Comparison of ENCODE assay signal across 7 cellular contexts in the genomic region with DNA sequence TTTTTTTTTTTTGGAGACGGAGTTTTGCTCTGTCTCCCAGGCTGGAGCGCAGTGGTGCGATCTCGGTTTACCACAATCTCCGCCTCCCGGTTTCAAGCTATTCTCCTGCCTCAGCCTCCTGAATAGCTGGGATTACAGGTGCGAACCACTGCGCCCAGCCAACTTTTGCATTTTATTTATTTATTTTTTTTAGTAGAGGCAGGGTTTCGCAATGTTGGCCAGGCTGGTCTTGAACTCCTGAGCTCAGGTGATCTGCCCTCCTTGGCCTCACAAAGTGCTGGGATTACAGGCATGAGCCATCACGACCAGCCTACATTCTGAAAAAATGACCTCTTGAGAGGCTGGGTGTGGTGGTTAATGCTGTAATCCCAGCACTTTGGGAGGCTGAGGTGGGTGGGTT.
DNase-seq lines count a peak whose midpoint lies in the region; ATAC-seq and TF ChIP-seq lines count a peak whose summit lies in the region.
"Not testable (repeated sequence)": the region's sequence is repeated elsewhere in the genome, so short reads cannot be mapped to it uniquely, and the experiment has no call there.

No MANE protein-coding gene starts in this region.

- not testable (repeated sequence) for H3K27me3 ChIP-seq in esophagus squamous epithelium; mesenchymal stem cell (ENCODE audit: control insufficient read depth in 1 of 2, insufficient read depth in 1 of 2, low read length in 2 of 2); sigmoid colon; thoracic aorta (replicated peaks; ENCODE audit: insufficient read depth); uterus

- not testable (repeated sequence) for TF ChIP-seq POLR2A in esophagus squamous epithelium (IDR thresholded peaks at IDR 0.05); sigmoid colon (IDR thresholded peaks at IDR 0.05); uterus (IDR thresholded peaks at IDR 0.05)

- H2BK12ac ChIP-seq in mesenchymal stem cell (ENCODE audit: low read length in 2 of 2), result not testable (repeated sequence)

- not testable (repeated sequence) for TF ChIP-seq EP300 in sigmoid colon (IDR thresholded peaks at IDR 0.05)

- H2BK15ac ChIP-seq in mesenchymal stem cell (ENCODE audit: low read depth, poor library complexity, severe bottlenecking), result not testable (repeated sequence)

- DNase-seq in esophagus squamous epithelium (lab: John Stamatoyannopoulos, UW); left ventricle myocardium superior; mesenchymal stem cell; sigmoid colon; thoracic aorta (ENCODE audit: low spot score); uterus: not testable (repeated sequence)

- H2AFZ ChIP-seq in mesenchymal stem cell (ENCODE audit: low read depth, low read length), result not testable (repeated sequence)

- H3K36me3 ChIP-seq in esophagus squamous epithelium; mesenchymal stem cell (ENCODE audit: control insufficient read depth in 1 of 2, insufficient read depth in 2 of 2, low read depth in 1 of 2, low read length in 2 of 2); sigmoid colon; thoracic aorta; uterus: not testable (repeated sequence)

- not testable (repeated sequence) for H4K8ac ChIP-seq in mesenchymal stem cell (ENCODE audit: low read length)

- TF ChIP-seq CTCF in VCaP (conservative IDR thresholded peaks at IDR 0.05); esophagus squamous epithelium (IDR thresholded peaks at IDR 0.05); sigmoid colon (IDR thresholded peaks at IDR 0.05); thoracic aorta (IDR thresholded peaks at IDR 0.05); uterus (IDR thresholded peaks at IDR 0.05): not testable (repeated sequence)

- WGBS in esophagus squamous epithelium, 2 donors, result 91 to 96% methylated on average over 9 to 10 of the region's 10 CpGs
- WGBS in mesenchymal stem cell, result 94% methylated on average over 10 of the region's 10 CpGs
- WGBS in sigmoid colon, 2 donors, result 88 to 94% methylated on average over 10 of the region's 10 CpGs

- H2AK5ac ChIP-seq in mesenchymal stem cell (ENCODE audit: low read length, severe bottlenecking), result not testable (repeated sequence)

- not testable (repeated sequence) for H2BK120ac ChIP-seq in mesenchymal stem cell (ENCODE audit: low read depth, low read length)

- H3K79me1 ChIP-seq in mesenchymal stem cell (replicated peaks; ENCODE audit: low read length, poor library complexity, severe bottlenecking), result peaks cover 12% of the 10 kb centered on the region

- H3K4ac ChIP-seq in mesenchymal stem cell (ENCODE audit: low read depth in 1 of 2, low read length in 2 of 2), result not testable (repeated sequence)

- intact Hi-C loops in esophagus squamous epithelium (cut with DNase I); left ventricle myocardium superior (cut with micrococcal nuclease); uterus (cut with DNase I; ENCODE audit: low total_unique reads): not testable (repeated sequence)
- intact Hi-C loops in sigmoid colon (cut with DNase I), result loop anchor here (10.0 kb wide), 1 partner anchor 170 kb away; no protein-coding TSS in a partner anchor

- peak; percentile 25 for ATAC-seq in left ventricle myocardium superior
- ATAC-seq in thoracic aorta (ENCODE audit: insufficient number of reproducible peaks, low FRiP score, low read depth), result not testable (repeated sequence)

- H3K27ac ChIP-seq in VCaP (peak overlapping the region; percentile 72), esophagus squamous epithelium (peak overlapping the region in 3 of 4 donors; percentile 43 to 67 (median 60)), sigmoid colon (peak overlapping the region; percentile 43 to 66 (median 54)), thoracic aorta (peak overlapping the region; percentile 75 to 81), uterus (peak overlapping the region; percentile 21 to 66)
- H3K27ac ChIP-seq in mesenchymal stem cell (ENCODE audit: low read length, poor library complexity, severe bottlenecking), result not testable (repeated sequence)

- not testable (repeated sequence) for H3K9me3 ChIP-seq in esophagus squamous epithelium; mesenchymal stem cell (ENCODE audit: control insufficient read depth, low read length); sigmoid colon; thoracic aorta; uterus

- peak overlapping the region; percentile 52 for H3K9ac ChIP-seq in mesenchymal stem cell (ENCODE audit: low read length)

- not testable (repeated sequence) for H4K91ac ChIP-seq in mesenchymal stem cell (ENCODE audit: low read length)

- not testable (repeated sequence) for H3K23ac ChIP-seq in mesenchymal stem cell (ENCODE audit: low read length in 2 of 2)

- H3K4me3 ChIP-seq in esophagus squamous epithelium; mesenchymal stem cell (ENCODE audit: insufficient read depth in 1 of 2, low read depth in 1 of 2, low read length in 2 of 2); sigmoid colon; uterus: not testable (repeated sequence)
- H3K4me3 ChIP-seq in thoracic aorta, result peak overlapping the region; percentile 52

- not testable (repeated sequence) for H3K4me2 ChIP-seq in mesenchymal stem cell (ENCODE audit: low read length, poor library complexity, severe bottlenecking)

- not testable (repeated sequence) for H2BK5ac ChIP-seq in mesenchymal stem cell (ENCODE audit: low read depth, low read length, poor library complexity, severe bottlenecking)

- H3K18ac ChIP-seq in mesenchymal stem cell (ENCODE audit: low read depth in 1 of 2, low read length in 2 of 2), result peak overlapping the region; percentile 52 to 70

- H3K4me1 ChIP-seq in esophagus squamous epithelium (peaks cover 0 to 27% (median 20%) of the 10 kb centered on the region in 3 donors), sigmoid colon (peaks cover 0 to 46% (median 33%) of the 10 kb centered on the region in 4 donors), thoracic aorta (ENCODE audit: control insufficient read depth in 1 of 2, low read depth in 2 of 2) (peaks cover 28 to 64% of the 10 kb centered on the region in 2 donors)
- not testable (repeated sequence) for H3K4me1 ChIP-seq in mesenchymal stem cell (ENCODE audit: control insufficient read depth, insufficient read depth, low read depth, low read length); uterus

- H3K14ac ChIP-seq in mesenchymal stem cell (ENCODE audit: low read length in 2 of 2), result not testable (repeated sequence)
